In the genomic region with DNA sequence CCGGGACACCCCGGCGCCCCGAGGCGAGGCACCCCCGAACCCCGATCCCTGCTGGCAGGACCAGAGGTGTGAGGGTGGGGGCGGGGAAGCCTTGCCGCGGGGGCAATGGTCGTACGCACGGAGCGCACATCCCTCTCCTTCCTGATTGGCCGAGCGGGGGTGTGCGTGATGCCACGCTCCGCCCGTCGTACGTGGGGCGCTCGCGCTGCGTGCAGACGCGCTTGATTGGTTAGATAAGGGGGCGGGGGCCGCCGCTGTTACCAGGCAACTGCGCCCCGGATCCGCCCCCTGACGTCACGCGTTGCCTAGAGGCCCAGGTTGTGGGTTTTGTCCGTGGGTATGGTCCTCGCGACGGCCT, we compare ENCODE assay signal across 8 cellular contexts. TPM values are rescaled to one million over a fixed set of nuclear protein-coding genes. Genes with fewer than 3 reads are reported as not detected.
DNase-seq lines count a peak whose midpoint lies in the region; ATAC-seq and TF ChIP-seq lines count a peak whose summit lies in the region.
"Not testable (repeated sequence)": the region's sequence is repeated elsewhere in the genome, so short reads cannot be mapped to it uniquely, and the experiment has no call there.

No MANE protein-coding gene starts in this region.

- not testable (repeated sequence) for H2AFZ ChIP-seq in Loucy (ENCODE audit: low read length)

- peak overlapping the region; percentile 54 for H3K9ac ChIP-seq in Loucy (ENCODE audit: low read depth, low read length, poor library complexity, severe bottlenecking)
- H3K9ac ChIP-seq in liver (ENCODE audit: low read depth in 1 of 2, low read length in 2 of 2), result not testable (repeated sequence)

- not testable (repeated sequence) for H3K27me3 ChIP-seq in Loucy (ENCODE audit: insufficient read depth, low read length, poor library complexity, severe bottlenecking); liver (ENCODE audit: control insufficient read depth in 4 of 4, insufficient read depth in 4 of 4, low read length in 3 of 4); upper lobe of left lung

- TF ChIP-seq CTCF in Loucy (conservative IDR thresholded peaks at IDR 0.05; ENCODE audit: low read length); liver (IDR thresholded peaks at IDR 0.05; ENCODE audit: low read depth, low read length, missing input control); upper lobe of left lung (IDR thresholded peaks at IDR 0.05): not testable (repeated sequence)

- H3K4me1 ChIP-seq in Loucy (ENCODE audit: insufficient read depth, low read length, poor library complexity, severe bottlenecking); liver (ENCODE audit: control insufficient read depth in 4 of 4, insufficient read depth in 4 of 4, low read length in 3 of 4); upper lobe of left lung: not testable (repeated sequence)

- H4K20me1 ChIP-seq in Loucy (ENCODE audit: insufficient read depth, low read length, poor library complexity, severe bottlenecking), result not testable (repeated sequence)

- not testable (repeated sequence) for TF ChIP-seq RAD21 in liver (IDR thresholded peaks at IDR 0.05)

- H3K36me3 ChIP-seq in Loucy (ENCODE audit: insufficient read depth, low read length); liver (ENCODE audit: control insufficient read depth in 4 of 4, insufficient read depth in 3 of 4, low read depth in 1 of 4, low read length in 3 of 4); upper lobe of left lung: not testable (repeated sequence)

- not testable (repeated sequence) for H3K79me2 ChIP-seq in Loucy (ENCODE audit: insufficient read depth, low read length)

- ATAC-seq in GM18867 (IDR thresholded peaks at IDR 0.05; ENCODE audit: unreplicated experiment) (peak; percentile 95), HG02759 (IDR thresholded peaks at IDR 0.05; ENCODE audit: unreplicated experiment) (peak; percentile 96), upper lobe of left lung (ENCODE audit: low FRiP score in 2 of 2) (peak; percentile 99 to 100)

- not testable (repeated sequence) for H3K9me2 ChIP-seq in Loucy (replicated peaks; ENCODE audit: low read depth, low read length)

- not testable (repeated sequence) for TF ChIP-seq EP300 in upper lobe of left lung (IDR thresholded peaks at IDR 0.05)

- H3F3A ChIP-seq in Loucy (ENCODE audit: low read depth), result not testable (repeated sequence)

- peak in 1 of 4 donors; percentile 1 for TF ChIP-seq POLR2A in upper lobe of left lung (IDR thresholded peaks at IDR 0.05)

- H3K4me3 ChIP-seq in Loucy (ENCODE audit: low read length, poor library complexity, severe bottlenecking) (peak overlapping the region; percentile 68), liver (ENCODE audit: low read depth in 1 of 3, low read length in 3 of 3) (peak overlapping the region in 1 of 3 donors; percentile 62), upper lobe of left lung (peak overlapping the region; percentile 47 to 61 (median 56))

- H3K27ac ChIP-seq in cingulate gyrus (ENCODE audit: low read depth, low read length) (peak overlapping the region; percentile 60), liver (ENCODE audit: low read depth in 1 of 2, low read length in 2 of 2) (peak overlapping the region; percentile 82 to 90), upper lobe of left lung (peak overlapping the region; percentile 93 to 97 (median 96))

- peak; percentile 49 to 86 (median 57) for DNase-seq in activated CD8-positive, alpha-beta memory T cell treated with anti-CD3 and anti-CD28 coated beads for 48 hours (ENCODE audit: low read depth in 2 of 3, low spot score in 2 of 3)
- DNase-seq in stimulated activated CD4-positive, alpha-beta T cell treated with anti-CD3 and anti-CD28 coated beads, Interleukin-12 subunit alpha, Interleukin-12 subunit beta, amount 100 ng/mL, for 4 hours, result peak; percentile 84
- peak; percentile 96 to 97 for DNase-seq in upper lobe of left lung

- not testable (repeated sequence) for H3K4me2 ChIP-seq in Loucy (ENCODE audit: low read depth, low read length, poor library complexity, severe bottlenecking)

- WGBS in liver, result 0% methylated on average over 14 of the region's 41 CpGs
- no CpG with 5 or more reads among the region's 41 CpGs for WGBS in upper lobe of left lung, 2 donors

- not testable (repeated sequence) for H3K9me3 ChIP-seq in Loucy (ENCODE audit: insufficient read depth, low read depth, low read length); liver (ENCODE audit: control insufficient read depth in 4 of 4, low read length in 3 of 4); upper lobe of left lung

TF ChIP-seq in liver, 16 proteins besides CTCF, POLR2A, EP300 and RAD21:
- TF ChIP-seq YY1 (IDR thresholded peaks at IDR 0.05), result peak; percentile 21

RNA-seq across cellular contexts. Expression of gene GTF2IRD2B, which starts 0.5 kb away (rescaled TPM):
- total RNA-seq in liver, result 10 to 100 TPM; 12.4 to 24.8 TPM
- polyA plus RNA-seq in liver, result 10 to 100 TPM in 1 of 2 donors, 1 to 10 TPM in 1; 7.1 to 26.7 TPM
- total RNA-seq in upper lobe of left lung, result 100 to 1,000 TPM in 1 of 6 donors, 10 to 100 TPM in 5; 42.3 to 147 (median 51.6) TPM

RNA-seq across cellular contexts. Expression of gene RCC1L, which starts 19.3 kb away (rescaled TPM):
- total RNA-seq in liver (10 to 100 TPM; 21.8 to 45.0 TPM), upper lobe of left lung (10 to 100 TPM; 26.2 to 46.1 (median 37.9) TPM)
- 10 to 100 TPM; 18.2 to 38.1 TPM for polyA plus RNA-seq in liver
